Comparison of ENCODE assay signal across 21 cellular contexts in the genomic region with DNA sequence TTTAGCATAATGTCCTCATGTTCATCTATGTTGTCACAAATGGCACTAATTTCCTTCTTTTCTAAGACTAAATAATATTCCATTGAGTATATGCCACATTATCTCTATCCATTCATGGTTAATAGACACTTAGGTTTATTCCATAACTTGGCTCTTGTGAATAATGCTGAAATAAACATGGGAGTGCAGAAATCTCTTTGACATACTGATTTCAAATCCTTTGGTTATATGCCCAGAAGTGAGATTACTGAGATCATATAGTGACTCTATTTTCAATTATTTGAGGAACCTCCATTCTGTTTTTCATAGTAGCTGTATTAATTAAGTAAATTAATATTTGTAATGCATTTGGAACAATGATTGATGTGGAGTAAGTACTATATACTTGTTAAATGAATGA. TPM values are rescaled to one million over a fixed set of nuclear protein-coding genes. Genes with fewer than 3 reads are reported as not detected.
DNase-seq lines count a peak whose midpoint lies in the region; ATAC-seq and TF ChIP-seq lines count a peak whose summit lies in the region.
"Had no signal": no experiment of that assay in that cellular context is flagged by ENCODE, and none has a peak within 500 bp of the region (broad histone marks: within the 10 kb centered on the region; RNA-seq: fewer than 3 reads in every experiment).

No MANE protein-coding gene starts in this region.

- H3K27ac ChIP-seq in ACC112 (ENCODE audit: low read depth, low read length): peak overlapping the region; percentile 93
- H3K27ac ChIP-seq in BLaER1 treated with 17β-estradiol and CSF1 and Interleukin-3, amounts not matched to agents 10 nM and 100 nM: peak overlapping the region in 1 of 11 experiments; percentile 70; a peak in 4 of 22 replicates
- peak overlapping the region; percentile 10 for H3K27ac ChIP-seq in hepatocyte
- H3K27ac ChIP-seq in coronary artery: no peak overlapping the region
- H3K27ac ChIP-seq: neutrophil, VCaP had no signal

- H3K27me3 ChIP-seq in ACC112 (ENCODE audit: insufficient read depth, low read length) (no peaks in the 10 kb centered on the region), hepatocyte (no peaks in the 10 kb centered on the region)
- H3K27me3 ChIP-seq in BLaER1 treated with 17β-estradiol and CSF1 and Interleukin-3, amounts not matched to agents 10 nM and 100 nM: no peaks in the 10 kb centered on the region
- H3K27me3 ChIP-seq: MG63, neutrophil, stomach had no signal

- intact Hi-C loops in left cardiac atrium (cut with DNase I): no loop called here

- H3K4me1 Mint-ChIP-seq in activated naive CD8-positive, alpha-beta T cell (ENCODE audit: low read depth): peaks cover 45% of the 10 kb centered on the region

- H3K4me2 ChIP-seq in BLaER1 treated with 17β-estradiol and CSF1 and Interleukin-3, amounts not matched to agents 10 nM and 100 nM: peak overlapping the region in 9 of 11 experiments; percentile 70 to 92 (median 79); a peak in 9 of 22 replicates
- H3K4me2 ChIP-seq in hepatocyte: no peak overlapping the region

- no peak for DNase-seq in hepatocyte (ENCODE audit: low spot score)
- no peak for DNase-seq in left lobe of liver (ENCODE audit: low spot score)
- no peak for DNase-seq in left cardiac atrium
- DNase-seq in coronary artery (ENCODE audit: low spot score): no peak
- DNase-seq: aorta; cerebellar nuclear complex; DMS79 treated with DMSO at 0.1 percent for 48 hours; effector memory CD4-positive, alpha-beta T cell; left ventricle myocardium inferior; MG63; mucosa of descending colon; NCI-H146; Right ventricle myocardium superior; stimulated activated CD4-positive, alpha-beta T cell treated with anti-CD3 and anti-CD28 coated beads, Interleukin-4, amount 100 ng/mL, for 1 hour; stomach had no signal

- H3K9me3 ChIP-seq in BLaER1 treated with 17β-estradiol and CSF1 and Interleukin-3, amounts not matched to agents 10 nM and 100 nM (replicated peaks in 1 of 11): peaks cover 0 to 7% (median 2%) of the 10 kb centered on the region in 11 experiments; a peak in 6 of 22 replicates
- no peaks in the 10 kb centered on the region for H3K9me3 ChIP-seq in hepatocyte (ENCODE audit: low read depth)
- H3K9me3 ChIP-seq: left ventricle myocardium inferior, MG63, mucosa of descending colon, neutrophil, stomach had no signal

- peak overlapping the region; percentile 69; the same call in 1 of the 2 replicates for H3K4me3 ChIP-seq in ACC112 (ENCODE audit: low read depth, low read length)
- H3K4me3 ChIP-seq in BLaER1 treated with 17β-estradiol and CSF1 and Interleukin-3, amounts not matched to agents 10 nM and 100 nM: no peak overlapping the region
- no peak overlapping the region for H3K4me3 ChIP-seq in hepatocyte
- no peak overlapping the region for H3K4me3 ChIP-seq in coronary artery
- H3K4me3 ChIP-seq: left ventricle myocardium inferior, MG63, mucosa of descending colon, stomach had no signal

- no peaks in the 10 kb centered on the region for H3K9me2 ChIP-seq in hepatocyte (replicated peaks; ENCODE audit: insufficient read depth)

- H3K9ac ChIP-seq in BLaER1 treated with 17β-estradiol and CSF1 and Interleukin-3, amounts not matched to agents 10 nM and 100 nM: peak overlapping the region in 1 of 11 experiments; percentile 70; a peak in 1 of 22 replicates

- peak overlapping the region; percentile 23 for H3K27ac Mint-ChIP-seq in activated naive CD8-positive, alpha-beta T cell
- H3K27ac Mint-ChIP-seq: type B pancreatic cell had no signal

- H3K79me2 ChIP-seq in ACC112 (ENCODE audit: control insufficient read depth, insufficient read depth, low read length, unreplicated experiment) (peaks cover 96% of the 10 kb centered on the region), hepatocyte (peaks cover 74% of the 10 kb centered on the region)

- no peak overlapping the region for H2AFZ ChIP-seq in ACC112 (ENCODE audit: low read length, unreplicated experiment)
- no peak overlapping the region for H2AFZ ChIP-seq in hepatocyte

- H4K20me1 ChIP-seq in BLaER1 treated with 17β-estradiol and CSF1 and Interleukin-3, amounts not matched to agents 10 nM and 100 nM: peaks cover 0 to 60% (median 8%) of the 10 kb centered on the region in 11 experiments; a peak in 9 of 22 replicates
- no peaks in the 10 kb centered on the region for H4K20me1 ChIP-seq in hepatocyte (ENCODE audit: insufficient read depth, poor library complexity, severe bottlenecking)

- ATAC-seq in left lobe of liver (no peak), left cardiac atrium (no peak)
- ATAC-seq: mucosa of descending colon had no signal

- no peaks in the 10 kb centered on the region for H3K9me3 Mint-ChIP-seq in activated naive CD8-positive, alpha-beta T cell (ENCODE audit: low read depth)
- H3K9me3 Mint-ChIP-seq: type B pancreatic cell had no signal

- H3K4me1 ChIP-seq in ACC112 (ENCODE audit: control insufficient read depth, insufficient read depth, low read length, unreplicated experiment) (peaks cover 53% of the 10 kb centered on the region), hepatocyte (ENCODE audit: insufficient read depth) (peaks cover 5% of the 10 kb centered on the region)
- peaks cover 39 to 73% (median 50%) of the 10 kb centered on the region in 10 experiments for H3K4me1 ChIP-seq in BLaER1 treated with 17β-estradiol and CSF1 and Interleukin-3, amounts not matched to agents 10 nM and 100 nM

- H3K36me3 ChIP-seq in ACC112 (ENCODE audit: insufficient read depth, low read length) (peaks cover 26% of the 10 kb centered on the region), hepatocyte (replicated peaks; ENCODE audit: insufficient read depth, low read depth) (no peaks in the 10 kb centered on the region)
- H3K36me3 ChIP-seq in BLaER1 treated with 17β-estradiol and CSF1 and Interleukin-3, amounts not matched to agents 10 nM and 100 nM: peaks cover 14 to 41% (median 28%) of the 10 kb centered on the region in 11 experiments; a peak in 19 of 22 replicates

- H3K4me3 Mint-ChIP-seq in activated naive CD8-positive, alpha-beta T cell: peak overlapping the region; percentile 6
- H3K4me3 Mint-ChIP-seq: type B pancreatic cell had no signal

- peaks cover 3% of the 10 kb centered on the region for H3K36me3 Mint-ChIP-seq in activated naive CD8-positive, alpha-beta T cell

- H3K27me3 Mint-ChIP-seq in activated naive CD8-positive, alpha-beta T cell: no peaks in the 10 kb centered on the region
- H3K27me3 Mint-ChIP-seq: type B pancreatic cell had no signal

- TF ChIP-seq CTCF in hepatocyte (IDR thresholded peaks at IDR 0.05; ENCODE audit: poor library complexity) (no peak), coronary artery (IDR thresholded peaks at IDR 0.05) (no peak)

RNA-seq across cellular contexts. Expression of a gene that starts 13.0 kb away (rescaled TPM):
- total RNA-seq in hepatocyte (47.7 and 52.2 TPM in 2 replicates), left lobe of liver (3.6 TPM), left cardiac atrium (10 to 100 TPM; 27.9 to 37.8 TPM)
- 44.2 and 45.5 TPM in 2 replicates for polyA plus RNA-seq in hepatocyte

RNA-seq across cellular contexts. Expression of a gene that starts 32.7 kb away (rescaled TPM):
- 50.0 and 63.9 TPM in 2 replicates for total RNA-seq in hepatocyte
- polyA plus RNA-seq in hepatocyte: 18.3 and 22.9 TPM in 2 replicates
- 23.1 TPM for total RNA-seq in left lobe of liver
- total RNA-seq in left cardiac atrium: 10 to 100 TPM; 37.8 to 48.1 TPM

RNA-seq across cellular contexts. Expression of a gene that starts 54.8 kb away (rescaled TPM):
- total RNA-seq in hepatocyte: not detected in 2 replicates
- polyA plus RNA-seq in hepatocyte: not detected in 2 replicates
- total RNA-seq in left lobe of liver: not detected
- not detected for total RNA-seq in left cardiac atrium
- total RNA-seq: left ventricle myocardium inferior, Right ventricle myocardium superior had no signal
- polyA plus RNA-seq: aorta, stomach had no signal

Comparison
In these comparisons a context has a peak if more than half of its experiments do, and no peak if none do; other contexts are left out.
1. H3K27ac ChIP-seq: peak in ACC112 (single experiment) and hepatocyte (single experiment); none in coronary artery (0 of 2).